In the genomic region with DNA sequence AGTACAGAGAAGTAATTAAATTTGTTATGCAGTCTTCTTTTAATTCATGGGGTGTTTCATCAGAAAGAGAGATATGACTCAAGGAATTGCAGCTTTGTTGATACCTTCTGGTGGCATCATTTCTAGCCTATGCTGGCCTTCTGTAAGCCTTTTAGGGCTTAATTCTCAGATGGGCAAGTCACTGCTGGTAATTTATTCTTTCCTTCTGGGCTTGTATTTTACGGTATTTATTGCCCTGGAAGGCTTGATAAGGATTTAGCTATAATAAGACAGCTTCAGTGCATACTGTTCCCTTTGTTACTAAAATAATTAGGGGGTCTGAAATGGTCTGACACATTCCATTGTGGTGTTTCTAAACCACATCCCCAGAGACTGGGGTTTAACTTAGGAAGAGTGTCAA, we compare ENCODE assay signal across 32 cellular contexts. TPM values are rescaled to one million over a fixed set of nuclear protein-coding genes. Genes with fewer than 3 reads are reported as not detected.
DNase-seq lines count a peak whose midpoint lies in the region; ATAC-seq, FAIRE-seq and TF ChIP-seq lines count a peak whose summit lies in the region.
"Had no signal": no experiment of that assay in that cellular context is flagged by ENCODE, and none has a peak within 500 bp of the region (broad histone marks: within the 10 kb centered on the region; RNA-seq: fewer than 3 reads in every experiment).

No MANE protein-coding gene starts in this region.

- no peak overlapping the region for H3K4me2 ChIP-seq in neural progenitor cell
- H3K4me2 ChIP-seq: GM23338 had no signal

- H3K9me3 ChIP-seq in neural progenitor cell (ENCODE audit: low read depth) = no peaks in the 10 kb centered on the region
- H3K9me3 ChIP-seq: BE2C, esophagus muscularis mucosa, upper lobe of left lung had no signal

- H3K27ac Mint-ChIP-seq in activated T-helper 17 cell treated with anti-CD3 and anti-CD28 coated beads, Interleukin-2, amount 50 U/mL, for 72 hours = peak overlapping the region; percentile 20
- no peak overlapping the region for H3K27ac Mint-ChIP-seq in neural progenitor cell
- H3K27ac Mint-ChIP-seq: activated naive CD4-positive, alpha-beta T cell treated with anti-CD3 and anti-CD28 coated beads, Interleukin-2, amount 50 U/mL, for 24 hours; activated T-helper 1 cell treated with anti-CD3 and anti-CD28 coated beads, Interleukin-12 subunit alpha, Interleukin-12 subunit beta, Interleukin-2, Interleukin-4 antibody, amounts not matched to agents 30 ng/mL and 10 ng/mL and 1 ng/mL, durations not matched to agents 14 hours and 24 hours and 36 hours; GM23338; natural killer cell had no signal

- no peaks in the 10 kb centered on the region for H3K79me2 ChIP-seq in neural progenitor cell (ENCODE audit: low read depth)

- H3K9me3 Mint-ChIP-seq in activated T-helper 17 cell treated with anti-CD3 and anti-CD28 coated beads, Interleukin-2, amount 50 U/mL, for 72 hours = no peaks in the 10 kb centered on the region
- no peaks in the 10 kb centered on the region for H3K9me3 Mint-ChIP-seq in neural progenitor cell
- H3K9me3 Mint-ChIP-seq: activated naive CD4-positive, alpha-beta T cell treated with anti-CD3 and anti-CD28 coated beads, Interleukin-2, amount 50 U/mL, for 24 hours; GM23338; natural killer cell had no signal

- H3K4me1 ChIP-seq in neural progenitor cell = no peaks in the 10 kb centered on the region
- H3K4me1 ChIP-seq: BE2C, upper lobe of left lung had no signal

- H3K4me3 ChIP-seq in foreskin fibroblast (ENCODE audit: low read depth in 1 of 2, low read length in 2 of 2) = no peak overlapping the region
- no peak overlapping the region for H3K4me3 ChIP-seq in neural progenitor cell
- H3K4me3 ChIP-seq: cardiac muscle cell, coronary artery, esophagus muscularis mucosa, GM23338, upper lobe of left lung had no signal

- ATAC-seq in activated T-helper 17 cell treated with anti-CD3 and anti-CD28 coated beads, Interleukin-2, amount 50 U/mL, for 72 hours (replicated peaks) = no peak
- ATAC-seq in GM19467 (IDR thresholded peaks at IDR 0.05; ENCODE audit: unreplicated experiment) = no peak
- ATAC-seq: GM23338, natural killer cell had no signal

- H3F3A ChIP-seq in neural progenitor cell (ENCODE audit: low read depth) = no peaks in the 10 kb centered on the region

- no peak overlapping the region for H3K4me3 Mint-ChIP-seq in activated T-helper 17 cell treated with anti-CD3 and anti-CD28 coated beads, Interleukin-2, amount 50 U/mL, for 72 hours
- H3K4me3 Mint-ChIP-seq in neural progenitor cell = no peak overlapping the region
- H3K4me3 Mint-ChIP-seq: activated naive CD4-positive, alpha-beta T cell treated with anti-CD3 and anti-CD28 coated beads, Interleukin-2, amount 50 U/mL, for 24 hours; activated T-helper 1 cell treated with anti-CD3 and anti-CD28 coated beads, Interleukin-12 subunit alpha, Interleukin-12 subunit beta, Interleukin-2, Interleukin-4 antibody, amounts not matched to agents 30 ng/mL and 10 ng/mL and 1 ng/mL, durations not matched to agents 14 hours and 24 hours and 36 hours; GM23338; natural killer cell had no signal

- DNase-seq in A172 (ENCODE audit: low spot score) (peak; percentile 72), GM04504 (ENCODE audit: low read depth) (peak; percentile 62), foreskin fibroblast (peak; percentile 30 to 52), neural progenitor cell (ENCODE audit: low spot score) (no peak), H54 (ENCODE audit: insufficient read length, low spot score) (no peak), hepatic stellate cell (ENCODE audit: low spot score) (no peak)
- DNase-seq: activated CD4-positive, CD25-positive, alpha-beta regulatory T cell; anterior cingulate cortex; BE2C; COR-L47; DMS79 treated with DMSO at 0.1 percent for 48 hours; effector memory CD4-positive, alpha-beta T cell; left ventricle myocardium superior; midbrain; natural killer cell; NCI-H1105; NCI-H2029; NCI-H526; SIG-M5; stimulated activated CD4-positive, alpha-beta T cell treated with anti-CD3 and anti-CD28 coated beads, Interleukin-2, amount 100 ng/mL, for 24 hours; SW 1271; upper lobe of left lung had no signal

- H4K20me1 ChIP-seq in neural progenitor cell (ENCODE audit: low read depth) = no peaks in the 10 kb centered on the region

- peaks cover 5% of the 10 kb centered on the region for H3K36me3 ChIP-seq in neural progenitor cell

- no peak for TF ChIP-seq POLR2A in H54 (IDR thresholded peaks at IDR 0.05; ENCODE audit: low read depth, low read length)

- no peak for TF ChIP-seq CTCF in foreskin fibroblast (IDR thresholded peaks at IDR 0.05; ENCODE audit: low read depth, low read length)
- TF ChIP-seq CTCF in neural progenitor cell (IDR thresholded peaks at IDR 0.05) = no peak

- H2AFZ ChIP-seq in neural progenitor cell (replicated peaks) = no peak overlapping the region
- H2AFZ ChIP-seq: GM23338 had no signal

- H3K27me3 ChIP-seq in neural progenitor cell = no peaks in the 10 kb centered on the region
- H3K27me3 ChIP-seq: BE2C, cardiac muscle cell, esophagus muscularis mucosa, upper lobe of left lung had no signal

- no peaks in the 10 kb centered on the region for H3K27me3 Mint-ChIP-seq in activated T-helper 17 cell treated with anti-CD3 and anti-CD28 coated beads, Interleukin-2, amount 50 U/mL, for 72 hours
- H3K27me3 Mint-ChIP-seq in neural progenitor cell (ENCODE audit: insufficient read depth, low read depth) = no peaks in the 10 kb centered on the region
- H3K27me3 Mint-ChIP-seq: activated naive CD4-positive, alpha-beta T cell treated with anti-CD3 and anti-CD28 coated beads, Interleukin-2, amount 50 U/mL, for 24 hours had no signal

- H3K27ac ChIP-seq in neural progenitor cell = no peak overlapping the region
- H3K27ac ChIP-seq: cardiac muscle cell, coronary artery had no signal

- peaks cover 20% of the 10 kb centered on the region for H3K4me1 Mint-ChIP-seq in activated T-helper 17 cell treated with anti-CD3 and anti-CD28 coated beads, Interleukin-2, amount 50 U/mL, for 72 hours
- no peaks in the 10 kb centered on the region for H3K4me1 Mint-ChIP-seq in neural progenitor cell
- H3K4me1 Mint-ChIP-seq: GM23338 had no signal

- FAIRE-seq in H54 (lab: Jason Lieb, UNC) = no peak
- FAIRE-seq: islet of Langerhans had no signal

- H3K36me3 Mint-ChIP-seq in activated T-helper 17 cell treated with anti-CD3 and anti-CD28 coated beads, Interleukin-2, amount 50 U/mL, for 72 hours (ENCODE audit: low read depth) = peaks cover 89% of the 10 kb centered on the region
- peaks cover 36% of the 10 kb centered on the region for H3K36me3 Mint-ChIP-seq in neural progenitor cell

- H3K9ac ChIP-seq in neural progenitor cell = no peak overlapping the region

RNA-seq across cellular contexts. Expression of a gene that starts 57.9 kb away (rescaled TPM):
- total RNA-seq in A172 (2014; rRNA removed; shearing (Covaris generic)) = not detected in 2 replicates
- not detected for total RNA-seq in activated T-helper 17 cell treated with anti-CD3 and anti-CD28 coated beads, Interleukin-2, amount 50 U/mL, for 72 hours
- total RNA-seq in neural progenitor cell (ENCODE audit: low replicate concordance) = 3.5 and 9.0 TPM in 2 replicates
- total RNA-seq: natural killer cell, renal cortical epithelial cell had no signal

Comparison
In these comparisons a context has a peak if more than half of its experiments do, and no peak if none do; other contexts are left out.
1. DNase-seq: peak in A172 (single experiment), GM04504 (single experiment) and foreskin fibroblast (2 of 2); none in neural progenitor cell (single experiment), H54 (single experiment) and hepatic stellate cell (single experiment).